In the genomic region with DNA sequence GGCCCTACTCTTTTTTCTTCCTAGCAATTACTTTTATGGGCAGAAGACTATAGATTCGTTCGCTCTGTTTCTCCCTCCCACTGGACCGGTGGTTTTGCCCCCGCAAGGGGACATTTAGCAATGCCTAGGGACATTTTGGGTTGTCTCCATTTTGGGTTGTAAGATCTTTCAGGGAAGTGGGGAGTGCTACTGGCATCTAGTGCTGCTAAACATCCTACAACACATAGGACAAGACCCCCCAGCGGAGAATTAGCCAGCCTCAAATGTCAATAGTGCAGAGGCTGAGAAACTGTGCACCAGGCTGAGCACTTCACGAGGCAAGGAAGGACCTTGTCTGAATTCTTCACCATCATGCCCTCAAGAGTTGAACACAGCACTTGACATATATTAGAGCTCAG, we compare ENCODE assay signal across 7 cellular contexts. TPM values are rescaled to one million over a fixed set of nuclear protein-coding genes. Genes with fewer than 3 reads are reported as not detected.
DNase-seq lines count a peak whose midpoint lies in the region; ATAC-seq and TF ChIP-seq lines count a peak whose summit lies in the region.

No MANE protein-coding gene starts in this region.

- H3K27me3 ChIP-seq in NT2/D1 (ENCODE audit: insufficient read depth, insufficient read length) (no peaks in the 10 kb centered on the region), mammary epithelial cell (ENCODE audit: insufficient read depth, low read length) (no peaks in the 10 kb centered on the region), mucosa of rectum (ENCODE audit: control insufficient read depth in 2 of 2, insufficient read depth in 2 of 2, low read length in 2 of 2) (no peaks in the 10 kb centered on the region), thyroid gland (no peaks in the 10 kb centered on the region)

- WGBS in mammary epithelial cell (ENCODE audit: low coverage, missing lambda C conversion rate): 39% methylated on average over 6 of the region's 6 CpGs
- 70 to 78% methylated on average over 6 of the region's 6 CpGs for WGBS in thyroid gland, 2 donors

- TF ChIP-seq POLR2A in thyroid gland (IDR thresholded peaks at IDR 0.05): no peak

- ATAC-seq in activated CD8-positive, alpha-beta T cell treated with anti-CD3 and anti-CD28 coated beads, Interleukin-2, amount 10 ng/mL, durations not matched to agents 7 days and 5 days: no peak

- no peak for TF ChIP-seq CTCF in mammary epithelial cell (conservative IDR thresholded peaks at IDR 0.05 in 1 of 2, IDR thresholded peaks at IDR 0.05 in 1 of 2; ENCODE audit: extremely low read depth in 1 of 2, insufficient read depth in 1 of 2, low read depth in 1 of 2, low read length in 2 of 2)
- no peak for TF ChIP-seq CTCF in thyroid gland (IDR thresholded peaks at IDR 0.05)

- dilution Hi-C loops in mammary epithelial cell (cut with HindIII; ENCODE audit: low sequenced_read_pairs): no loop called here

- in situ Hi-C loops in mammary epithelial cell (cut with MboI; ENCODE audit: low sequenced_read_pairs in 2 of 2): no loop called here

- POLR2A ChIA-PET in activated CD8-positive, alpha-beta T cell treated with anti-CD3 and anti-CD28 coated beads, Interleukin-2, amount 10 ng/mL, durations not matched to agents 7 days and 5 days (lab: Charles Lee): no interaction called here

- H2AFZ ChIP-seq in mammary epithelial cell (ENCODE audit: low read depth, low read length): peak overlapping the region; percentile 40

- no peaks in the 10 kb centered on the region for H3K27me3 Mint-ChIP-seq in activated CD8-positive, alpha-beta T cell treated with anti-CD3 and anti-CD28 coated beads, Interleukin-2, amount 10 ng/mL, durations not matched to agents 7 days and 5 days (ENCODE audit: low read depth)

- no peak for DNase-seq in NT2/D1 (ENCODE audit: low read depth, low spot score)
- no peak for DNase-seq in mammary epithelial cell
- no peak for DNase-seq in thyroid gland
- no peak for DNase-seq in activated CD8-positive, alpha-beta T cell treated with anti-CD3 and anti-CD28 coated beads, Interleukin-2, amount 10 ng/mL, durations not matched to agents 7 days and 5 days
- DNase-seq in EL: no peak
- DNase-seq in SKM-1 treated with dmso at 0.1 percent for 144 hours (lab: John Stamatoyannopoulos, UW; ENCODE audit: unreplicated experiment): no peak

- H3K9me3 Mint-ChIP-seq in activated CD8-positive, alpha-beta T cell treated with anti-CD3 and anti-CD28 coated beads, Interleukin-2, amount 10 ng/mL, durations not matched to agents 7 days and 5 days (ENCODE audit: insufficient read depth): no peaks in the 10 kb centered on the region

- H3K4me3 ChIP-seq in NT2/D1 (ENCODE audit: insufficient read length, low read depth) (no peak overlapping the region), mammary epithelial cell (replicated peaks in 1 of 3; ENCODE audit: insufficient read depth in 1 of 3, low read depth in 2 of 3, low read length in 3 of 3) (no peak overlapping the region), mucosa of rectum (ENCODE audit: low read length in 2 of 2) (no peak overlapping the region), thyroid gland (replicated peaks in 1 of 3) (no peak overlapping the region)

- no peaks in the 10 kb centered on the region for H4K20me1 ChIP-seq in mammary epithelial cell (ENCODE audit: insufficient read depth, low read length)

- peak overlapping the region; percentile 88 for H3K4me2 ChIP-seq in mammary epithelial cell (ENCODE audit: insufficient read depth, low read depth, low read length)

- H3K4me1 ChIP-seq in NT2/D1 (ENCODE audit: insufficient read depth, insufficient read length): peaks cover 24% of the 10 kb centered on the region
- peaks cover 53% of the 10 kb centered on the region for H3K4me1 ChIP-seq in mammary epithelial cell (ENCODE audit: insufficient read depth, low read length)
- H3K4me1 ChIP-seq in mucosa of rectum (ENCODE audit: control insufficient read depth in 2 of 2, insufficient read depth in 2 of 2, low read length in 2 of 2): peaks cover 49 to 50% of the 10 kb centered on the region in 2 donors
- peaks cover 52 to 66% of the 10 kb centered on the region in 2 donors for H3K4me1 ChIP-seq in thyroid gland

- H3K9me3 ChIP-seq in NT2/D1 (ENCODE audit: insufficient read depth, low read length) (no peaks in the 10 kb centered on the region), mammary epithelial cell (replicated peaks; ENCODE audit: insufficient read depth, low read length) (no peaks in the 10 kb centered on the region), mucosa of rectum (ENCODE audit: control insufficient read depth in 2 of 2, low read length in 2 of 2) (no peaks in the 10 kb centered on the region), thyroid gland (no peaks in the 10 kb centered on the region)

- peaks cover 51% of the 10 kb centered on the region for H3K4me1 Mint-ChIP-seq in activated CD8-positive, alpha-beta T cell treated with anti-CD3 and anti-CD28 coated beads, Interleukin-2, amount 10 ng/mL, durations not matched to agents 7 days and 5 days (ENCODE audit: low read depth)

- H3K4me3 Mint-ChIP-seq in activated CD8-positive, alpha-beta T cell treated with anti-CD3 and anti-CD28 coated beads, Interleukin-2, amount 10 ng/mL, durations not matched to agents 7 days and 5 days: no peak overlapping the region

- H3K9ac ChIP-seq in NT2/D1 (ENCODE audit: insufficient read length, low read depth) (peak overlapping the region; percentile 61), mammary epithelial cell (ENCODE audit: insufficient read depth, low read length) (peak overlapping the region; percentile 81), mucosa of rectum (ENCODE audit: low read depth in 1 of 2, low read length in 2 of 2) (peak overlapping the region; percentile 68 to 87)

- no peak overlapping the region for H3K27ac Mint-ChIP-seq in activated CD8-positive, alpha-beta T cell treated with anti-CD3 and anti-CD28 coated beads, Interleukin-2, amount 10 ng/mL, durations not matched to agents 7 days and 5 days

- CTCF ChIA-PET in mammary epithelial cell (lab: Charles Lee; ENCODE audit: low non-redundant PET): no interaction called here
- CTCF ChIA-PET in activated CD8-positive, alpha-beta T cell treated with anti-CD3 and anti-CD28 coated beads, Interleukin-2, amount 10 ng/mL, durations not matched to agents 7 days and 5 days (lab: Charles Lee): interaction anchor here (1.7 kb wide), 1 partner anchor 22 kb away, joined by 6 read pairs; no protein-coding TSS in a partner anchor

- H3K36me3 Mint-ChIP-seq in activated CD8-positive, alpha-beta T cell treated with anti-CD3 and anti-CD28 coated beads, Interleukin-2, amount 10 ng/mL, durations not matched to agents 7 days and 5 days (ENCODE audit: low read depth): peaks cover 4% of the 10 kb centered on the region

- H3K36me3 ChIP-seq in NT2/D1 (ENCODE audit: insufficient read depth, insufficient read length, low read length): peaks cover 3% of the 10 kb centered on the region
- no peaks in the 10 kb centered on the region for H3K36me3 ChIP-seq in mammary epithelial cell (ENCODE audit: insufficient read depth, low read length)
- H3K36me3 ChIP-seq in mucosa of rectum (ENCODE audit: control insufficient read depth in 2 of 2, insufficient read depth in 2 of 2, low read length in 2 of 2): no peaks in the 10 kb centered on the region
- no peaks in the 10 kb centered on the region for H3K36me3 ChIP-seq in thyroid gland

- H3K27ac ChIP-seq in mammary epithelial cell (ENCODE audit: insufficient read depth, low read depth, low read length): peak overlapping the region; percentile 94
- H3K27ac ChIP-seq in mucosa of rectum (ENCODE audit: low read depth in 2 of 2, low read length in 2 of 2): peak overlapping the region; percentile 97 to 98
- H3K27ac ChIP-seq in thyroid gland: peak overlapping the region; percentile 99 to 100 (median 100)

- no TSS peak for BruUV-seq in mammary epithelial cell (replicated peaks; lab: Mats Ljungman, UMichigan)

- intact Hi-C loops in mammary epithelial cell (cut with micrococcal nuclease) (loop anchor here (2.0 kb wide), 1 partner anchor 16 kb away; no protein-coding TSS in a partner anchor), thyroid gland (cut with DNase I) (no loop called here)

- peaks cover 3% of the 10 kb centered on the region for H3K79me2 ChIP-seq in mammary epithelial cell (ENCODE audit: insufficient read depth, low read length)

RNA-seq across cellular contexts. Expression of a gene that starts 4.8 kb away (rescaled TPM):
- total RNA-seq in mammary epithelial cell: 10 to 100 TPM; 18.7 to 59.6 TPM
- 26.0 TPM for polyA plus RNA-seq in mammary epithelial cell
- polyA minus RNA-seq in mammary epithelial cell: 45.8 TPM
- total RNA-seq in thyroid gland: 10 to 100 TPM; 29.7 to 42.4 (median 30.9) TPM
- total RNA-seq in activated CD8-positive, alpha-beta T cell treated with anti-CD3 and anti-CD28 coated beads, Interleukin-2, amount 10 ng/mL, durations not matched to agents 7 days and 5 days: 10 to 100 TPM; 44.3 to 44.7 TPM
